Comparison of ENCODE assay signal across 24 cellular contexts in the genomic region with DNA sequence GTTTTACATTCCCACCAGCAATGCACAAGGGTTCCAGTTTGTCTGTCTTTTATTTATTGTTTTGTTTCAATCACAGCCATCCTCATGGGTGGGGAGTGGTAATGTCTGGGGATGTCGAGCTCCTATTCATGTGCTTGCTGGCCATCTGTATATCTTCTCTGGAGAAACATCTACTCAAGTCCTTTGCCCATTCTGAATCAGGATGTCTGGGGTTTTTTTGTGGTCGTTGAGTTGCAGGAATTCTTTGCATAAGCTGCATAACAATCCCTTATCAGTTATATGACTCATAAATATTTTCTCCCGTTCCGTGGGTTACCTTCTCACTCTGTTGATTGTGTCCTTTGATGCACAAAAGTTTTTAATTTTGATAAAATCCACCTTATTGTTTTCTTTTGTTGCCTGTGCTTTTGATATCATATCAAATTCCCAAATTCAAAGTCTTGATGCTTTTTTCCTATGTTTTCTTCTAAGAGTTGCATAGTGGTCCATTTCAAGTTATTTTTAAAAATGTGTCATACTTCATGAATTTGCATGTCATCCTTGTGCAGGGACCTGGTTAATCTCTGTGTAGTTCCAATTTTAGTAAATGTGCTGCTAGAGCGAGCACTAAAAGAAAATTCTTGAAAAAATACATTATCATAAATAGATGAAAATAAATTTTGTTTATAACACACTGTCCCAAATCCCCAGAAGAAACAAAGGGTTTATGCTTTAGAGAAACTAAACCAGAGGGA. TPM values are rescaled to one million over a fixed set of nuclear protein-coding genes. Genes with fewer than 3 reads are reported as not detected.
A peak's percentile ranks its signal among the peaks of the same experiment; 100 is the strongest.
DNase-seq lines count a peak whose midpoint lies in the region; ATAC-seq and TF ChIP-seq lines count a peak whose summit lies in the region.
"Had no signal": no experiment of that assay in that cellular context is flagged by ENCODE, and none has a peak within 500 bp of the region (broad histone marks: within the 10 kb centered on the region; RNA-seq: fewer than 3 reads in every experiment).

No MANE protein-coding gene starts in this region.

- H3K4me3 ChIP-seq in Panc1 (ENCODE audit: low read depth in 2 of 2, low read length in 2 of 2) (no peak overlapping the region), vagina (no peak overlapping the region)
- no peak overlapping the region for H3K4me3 ChIP-seq in CD8-positive, alpha-beta memory T cell (ENCODE audit: low read length)
- H3K4me3 ChIP-seq: lung, MG63, psoas muscle, thyroid gland had no signal

- no peak overlapping the region for H3K27ac ChIP-seq in Panc1 (ENCODE audit: low read length)
- no peak overlapping the region for H3K27ac ChIP-seq in vagina
- H3K27ac ChIP-seq in CD8-positive, alpha-beta memory T cell (ENCODE audit: low read depth, low read length) = no peak overlapping the region
- H3K27ac ChIP-seq: psoas muscle, thyroid gland had no signal

- no TSS peak for BruUV-seq in Panc1 (replicated peaks; lab: Mats Ljungman, UMichigan)

- DNase-seq in ACHN (peak; percentile 85), Panc1 (ENCODE audit: low read depth, low spot score) (no peak), chondrocyte (ENCODE audit: low spot score) (no peak), myocyte (ENCODE audit: low read depth) (peak; percentile 27), vagina (ENCODE audit: extremely low spot score in 2 of 2) (no peak), NCI-H526 (lab: John Stamatoyannopoulos, UW) (no peak), G401 (ENCODE audit: low spot score) (no peak)
- no peak for DNase-seq in CD8-positive, alpha-beta memory T cell
- DNase-seq: amniotic stem cell; EL; head of caudate nucleus; HFFc6; immature natural killer cell; NCI-H146; psoas muscle; SHP77; stimulated activated CD4-positive, alpha-beta T cell treated with anti-CD3 and anti-CD28 coated beads, Interleukin-12 subunit alpha, Interleukin-12 subunit beta, amount 100 ng/mL, for 4 hours; thyroid gland had no signal

- no peak for TF ChIP-seq POLR2A in vagina (IDR thresholded peaks at IDR 0.05)

- in situ Hi-C loops in ACHN (cut with HindIII; ENCODE audit: low pct_ligation_motif_present, low pct_unique_long_range_greater_than_20kb, low sequenced_read_pairs) (no loop called here), Panc1 (cut with HindIII; ENCODE audit: low pct_unique_long_range_greater_than_20kb, low sequenced_read_pairs) (no loop called here), G401 (cut with HindIII; ENCODE audit: low sequenced_read_pairs) (no loop called here)

- H3K9me3 ChIP-seq in Panc1 (ENCODE audit: control insufficient read depth, insufficient read depth, low read depth, low read length) = no peaks in the 10 kb centered on the region
- no peaks in the 10 kb centered on the region for H3K9me3 ChIP-seq in vagina
- H3K9me3 ChIP-seq in CD8-positive, alpha-beta memory T cell (ENCODE audit: low read length) = no peaks in the 10 kb centered on the region
- H3K9me3 ChIP-seq: MG63, psoas muscle, thyroid gland had no signal

- 0 out of 2 replicates have a peak, but pooled peaks have one; percentile 39 for ATAC-seq in Panc1
- ATAC-seq: natural killer cell treated with Interleukin-12 subunit alpha and Interleukin-12 subunit beta and Interleukin-15 and Interleukin-18, amount 100 ng/mL, for 72 hours; psoas muscle; stimulated activated effector memory CD8-positive, alpha-beta T cell treated with anti-CD3 and anti-CD28 coated beads, Interleukin-12 subunit alpha, Interleukin-12 subunit beta, amount 100 ng/mL, for 72 hours had no signal

- TF ChIP-seq CTCF in Panc1 (IDR thresholded peaks at IDR 0.05) = no peak
- no peak for TF ChIP-seq CTCF in chondrocyte (IDR thresholded peaks at IDR 0.05)
- no peak for TF ChIP-seq CTCF in vagina (IDR thresholded peaks at IDR 0.05)

- intact Hi-C loops in Panc1 (cut with micrococcal nuclease; ENCODE audit: unreplicated experiment) = no loop called here
- intact Hi-C loops in vagina (cut with DNase I) = no loop called here

- peaks cover 8% of the 10 kb centered on the region for H3K27me3 Mint-ChIP-seq in chondrocyte (ENCODE audit: low read depth)
- peaks cover 0 to 5% of the 10 kb centered on the region in 2 donors for H3K27me3 Mint-ChIP-seq in CD8-positive, alpha-beta memory T cell

- H3K36me3 Mint-ChIP-seq in chondrocyte (ENCODE audit: low read depth) = no peaks in the 10 kb centered on the region
- H3K36me3 Mint-ChIP-seq in CD8-positive, alpha-beta memory T cell = no peaks in the 10 kb centered on the region
- H3K36me3 Mint-ChIP-seq: immature natural killer cell; natural killer cell treated with Interleukin-12 subunit alpha and Interleukin-12 subunit beta and Interleukin-15 and Interleukin-18, amount 100 ng/mL, for 72 hours; stimulated activated effector memory CD8-positive, alpha-beta T cell treated with anti-CD3 and anti-CD28 coated beads, Interleukin-12 subunit alpha, Interleukin-12 subunit beta, amount 100 ng/mL, for 72 hours had no signal

- no peak overlapping the region for H3K4me3 Mint-ChIP-seq in chondrocyte (ENCODE audit: unreplicated experiment)
- no peak overlapping the region for H3K4me3 Mint-ChIP-seq in CD8-positive, alpha-beta memory T cell
- H3K4me3 Mint-ChIP-seq: dendritic cell treated with granulocyte-macrophage colony-stimulating factor and Interleukin-4, amounts not matched to agents 40 ng/mL and 50 ng/mL, for 4 days; HFFc6; immature natural killer cell; natural killer cell treated with Interleukin-12 subunit alpha and Interleukin-12 subunit beta and Interleukin-15 and Interleukin-18, amount 100 ng/mL, for 72 hours; stimulated activated effector memory CD8-positive, alpha-beta T cell treated with anti-CD3 and anti-CD28 coated beads, Interleukin-12 subunit alpha, Interleukin-12 subunit beta, amount 100 ng/mL, for 72 hours; T-helper 2 cell treated with Interferon-gamma antibody and Interleukin-4, amounts not matched to agents 5 μg/mL and 100 μg/mL, for 36 hours had no signal

- no peaks in the 10 kb centered on the region for H3K27me3 ChIP-seq in Panc1 (ENCODE audit: control insufficient read depth, insufficient read depth, low read length)
- no peaks in the 10 kb centered on the region for H3K27me3 ChIP-seq in vagina
- no peaks in the 10 kb centered on the region for H3K27me3 ChIP-seq in CD8-positive, alpha-beta memory T cell (ENCODE audit: insufficient read depth, low read length, poor library complexity, severe bottlenecking)
- H3K27me3 ChIP-seq: MG63, thyroid gland had no signal

- H3K36me3 ChIP-seq in Panc1 (ENCODE audit: control insufficient read depth, insufficient read depth, low read length) (no peaks in the 10 kb centered on the region), vagina (no peaks in the 10 kb centered on the region)
- no peaks in the 10 kb centered on the region for H3K36me3 ChIP-seq in CD8-positive, alpha-beta memory T cell (ENCODE audit: insufficient read depth, low read length)
- H3K36me3 ChIP-seq: MG63, thyroid gland had no signal

- H3K9me3 Mint-ChIP-seq in chondrocyte (ENCODE audit: low read depth) = no peaks in the 10 kb centered on the region
- H3K9me3 Mint-ChIP-seq in CD8-positive, alpha-beta memory T cell = peaks cover 0 to 2% (median 0%) of the 10 kb centered on the region in 5 donors
- H3K9me3 Mint-ChIP-seq: dendritic cell treated with granulocyte-macrophage colony-stimulating factor and Interleukin-4, amounts not matched to agents 40 ng/mL and 50 ng/mL, for 4 days; immature natural killer cell; natural killer cell treated with Interleukin-12 subunit alpha and Interleukin-12 subunit beta and Interleukin-15 and Interleukin-18, amount 100 ng/mL, for 72 hours; stimulated activated effector memory CD8-positive, alpha-beta T cell treated with anti-CD3 and anti-CD28 coated beads, Interleukin-12 subunit alpha, Interleukin-12 subunit beta, amount 100 ng/mL, for 72 hours; T-helper 2 cell treated with Interferon-gamma antibody and Interleukin-4, amounts not matched to agents 5 μg/mL and 100 μg/mL, for 36 hours had no signal

- H3K4me1 ChIP-seq in Panc1 (ENCODE audit: control insufficient read depth, insufficient read depth, low read length) = peaks cover 10% of the 10 kb centered on the region
- H3K4me1 ChIP-seq in vagina = no peaks in the 10 kb centered on the region
- H3K4me1 ChIP-seq in CD8-positive, alpha-beta memory T cell (ENCODE audit: insufficient read depth, low read length) = no peaks in the 10 kb centered on the region
- H3K4me1 ChIP-seq: psoas muscle, thyroid gland had no signal

- CTCF ChIA-PET in Panc1 (lab: Charles Lee) = no interaction called here
- CTCF ChIA-PET in CD8-positive, alpha-beta memory T cell (lab: Charles Lee) = no interaction called here

- POLR2A ChIA-PET in Panc1 (lab: Charles Lee) = no interaction called here
- POLR2A ChIA-PET in CD8-positive, alpha-beta memory T cell (lab: Charles Lee) = no interaction called here

- peak overlapping the region; percentile 87 for H3K27ac Mint-ChIP-seq in chondrocyte (ENCODE audit: unreplicated experiment)
- H3K27ac Mint-ChIP-seq in CD8-positive, alpha-beta memory T cell = no peak overlapping the region
- H3K27ac Mint-ChIP-seq: dendritic cell treated with granulocyte-macrophage colony-stimulating factor and Interleukin-4, amounts not matched to agents 40 ng/mL and 50 ng/mL, for 4 days; HFFc6; immature natural killer cell; natural killer cell treated with Interleukin-12 subunit alpha and Interleukin-12 subunit beta and Interleukin-15 and Interleukin-18, amount 100 ng/mL, for 72 hours; stimulated activated effector memory CD8-positive, alpha-beta T cell treated with anti-CD3 and anti-CD28 coated beads, Interleukin-12 subunit alpha, Interleukin-12 subunit beta, amount 100 ng/mL, for 72 hours; T-helper 2 cell treated with Interferon-gamma antibody and Interleukin-4, amounts not matched to agents 5 μg/mL and 100 μg/mL, for 36 hours had no signal

- peaks cover 39% of the 10 kb centered on the region for H3K4me1 Mint-ChIP-seq in chondrocyte (ENCODE audit: low read depth)
- no peaks in the 10 kb centered on the region for H3K4me1 Mint-ChIP-seq in CD8-positive, alpha-beta memory T cell
- H3K4me1 Mint-ChIP-seq: immature natural killer cell; stimulated activated effector memory CD8-positive, alpha-beta T cell treated with anti-CD3 and anti-CD28 coated beads, Interleukin-12 subunit alpha, Interleukin-12 subunit beta, amount 100 ng/mL, for 72 hours had no signal

RNA-seq across cellular contexts. Expression of gene PDE10A, which starts 54.9 kb away (rescaled TPM):
- 27.8 TPM for total RNA-seq in Panc1 (2021; ENCODE audit: unreplicated experiment)
- 10.5 TPM for polyA plus RNA-seq in Panc1 (2012; ENCODE audit: insufficient read length)
- 10.4 to 14.3 TPM (median 13.7 TPM) in 3 replicates for total RNA-seq in chondrocyte
- total RNA-seq in myocyte = 15.8 and 16.2 TPM in 2 replicates
- polyA plus RNA-seq in myocyte (2012) = 7.1 TPM
- total RNA-seq in vagina = 15.0 TPM
- not detected for total RNA-seq in CD8-positive, alpha-beta memory T cell
- polyA plus RNA-seq in CD8-positive, alpha-beta memory T cell = not detected
- not detected in 2 replicates for total RNA-seq in G401 (2014; rRNA removed; shearing (Covaris generic))
- total RNA-seq: natural killer cell treated with Interleukin-12 subunit alpha and Interleukin-12 subunit beta and Interleukin-15 and Interleukin-18, amount 100 ng/mL, for 72 hours had no signal
- polyA plus RNA-seq: immature natural killer cell had no signal

Comparison
In these comparisons a context has a peak if more than half of its experiments do, and no peak if none do; other contexts are left out.
1. DNase-seq: peak in ACHN (single experiment) and myocyte (single experiment); none in Panc1 (single experiment), chondrocyte (single experiment), vagina (0 of 2), NCI-H526 (0 of 2), CD8-positive, alpha-beta memory T cell (0 of 5) and G401 (single experiment).
2. RNA of gene PDE10A, which starts 54.9 kb away (total RNA-seq): 27.8 TPM in Panc1 (single experiment), 15.8 to 16.2 TPM in myocyte, 15.0 TPM in vagina (single experiment) and 10.4 to 14.3 TPM in chondrocyte; not detected in CD8-positive, alpha-beta memory T cell and not detected in G401; every median in the first group is over 10 times any median in the second.